34 cellular contexts compared by ENCODE assay signal in genomic region chr6:166366921-166367320, GRCh38. TPM values are rescaled to one million over a fixed set of nuclear protein-coding genes. Genes with fewer than 3 reads are reported as not detected.
"Had no signal": no experiment of that assay in that cellular context is flagged by ENCODE, and none has a peak within 500 bp of the region (broad histone marks: within the 10 kb centered on the region; RNA-seq: fewer than 3 reads in every experiment).

No MANE protein-coding gene starts in this region.

- H3K9me3 Mint-ChIP-seq: activated CD4-positive, alpha-beta memory T cell treated with anti-CD3 and anti-CD28 coated beads for 36 hours; activated T-helper 1 cell treated with anti-CD3 and anti-CD28 coated beads, Interleukin-12 subunit alpha, Interleukin-12 subunit beta, Interleukin-2, Interleukin-4 antibody, amounts not matched to agents 30 ng/mL and 10 ng/mL and 1 ng/mL, durations not matched to agents 14 hours and 24 hours and 36 hours; central memory CD8-positive, alpha-beta T cell; dendritic cell treated with granulocyte-macrophage colony-stimulating factor and Interleukin-4, amounts not matched to agents 40 ng/mL and 50 ng/mL, for 4 days; immature natural killer cell; naive B cell; nephron progenitor cell; stimulated activated memory B cell treated with anti-CD40 and anti-IgM and Interleukin-4, amounts not matched to agents 10 μg/mL and 1 μg/mL and 100 μg/mL, for 72 hours; stimulated activated naive CD8-positive, alpha-beta T cell treated with anti-CD3 and anti-CD28 coated beads, Interleukin-15, amount 100 ng/mL, for 72 hours; type B pancreatic cell had no signal

- DNase-seq: activated CD4-positive, alpha-beta memory T cell treated with anti-CD3 and anti-CD28 coated beads for 36 hours; activated CD4-positive, alpha-beta T cell treated with anti-CD3 and anti-CD28 coated beads for 48 hours; activated CD8-positive, alpha-beta memory T cell treated with anti-CD3 and anti-CD28 coated beads, Interleukin-2, amount 50 U/mL, for 4 hours; activated gamma-delta T cell treated with Interleukin-2 at 50 U/mL for 16 hours; activated naive CD4-positive, alpha-beta T cell treated with anti-CD3 and anti-CD28 coated beads, Interleukin-2, amount 50 U/mL, for 16 hours; activated T-cell treated with anti-CD3 and anti-CD28 coated beads, Interleukin-2, amount 50 U/mL, for 1 hour; amygdala; effector CD4-positive, alpha-beta T cell; foreskin keratinocyte; immature natural killer cell; kidney; lower lobe of right lung; mesenchymal stem cell; mucosa of descending colon; naive B cell; nephron progenitor cell; ovary; sigmoid colon; stimulated activated CD4-positive, alpha-beta T cell treated with anti-CD3 and anti-CD28 coated beads, Interleukin-1b, Interleukin-23, amount 100 ng/mL, for 48 hours; stimulated activated CD4-positive, alpha-beta T cell treated with anti-CD3 and anti-CD28 coated beads, Interleukin-4, amount 100 ng/mL, for 4 hours; stimulated activated CD8-positive, alpha-beta memory T cell treated with anti-CD3 and anti-CD28 coated beads, Interleukin-4, amount 100 ng/mL, for 48 hours; stimulated activated naive CD8-positive, alpha-beta T cell treated with anti-CD3 and anti-CD28 coated beads, Interleukin-15, amount 100 ng/mL, for 72 hours had no signal

- ATAC-seq: foreskin keratinocyte; lower lobe of right lung; mucosa of descending colon; stimulated activated memory B cell treated with anti-CD40 and anti-IgM and Interleukin-4, amounts not matched to agents 10 μg/mL and 1 μg/mL and 100 μg/mL, for 72 hours; stimulated activated naive CD8-positive, alpha-beta T cell treated with anti-CD3 and anti-CD28 coated beads, Interleukin-15, amount 100 ng/mL, for 72 hours had no signal

- H3K27me3 Mint-ChIP-seq: activated CD4-positive, alpha-beta memory T cell treated with anti-CD3 and anti-CD28 coated beads for 36 hours; central memory CD8-positive, alpha-beta T cell; dendritic cell treated with granulocyte-macrophage colony-stimulating factor and Interleukin-4, amounts not matched to agents 40 ng/mL and 50 ng/mL, for 4 days; naive B cell; progenitor cell of endocrine pancreas; stimulated activated memory B cell treated with anti-CD40 and anti-IgM and Interleukin-4, amounts not matched to agents 10 μg/mL and 1 μg/mL and 100 μg/mL, for 72 hours; stimulated activated naive CD8-positive, alpha-beta T cell treated with anti-CD3 and anti-CD28 coated beads, Interleukin-15, amount 100 ng/mL, for 72 hours; type B pancreatic cell had no signal

- H3K9me3 ChIP-seq: breast epithelium, esophagus muscularis mucosa, lower lobe of right lung, mucosa of descending colon, ovary, sigmoid colon, vagina had no signal

- H3K4me1 Mint-ChIP-seq: central memory CD8-positive, alpha-beta T cell; immature natural killer cell; naive B cell; nephron progenitor cell; stimulated activated memory B cell treated with anti-CD40 and anti-IgM and Interleukin-4, amounts not matched to agents 10 μg/mL and 1 μg/mL and 100 μg/mL, for 72 hours had no signal

- H3K4me3 Mint-ChIP-seq: activated CD4-positive, alpha-beta memory T cell treated with anti-CD3 and anti-CD28 coated beads for 36 hours; activated T-helper 1 cell treated with anti-CD3 and anti-CD28 coated beads, Interleukin-12 subunit alpha, Interleukin-12 subunit beta, Interleukin-2, Interleukin-4 antibody, amounts not matched to agents 30 ng/mL and 10 ng/mL and 1 ng/mL, durations not matched to agents 14 hours and 24 hours and 36 hours; central memory CD8-positive, alpha-beta T cell; dendritic cell treated with granulocyte-macrophage colony-stimulating factor and Interleukin-4, amounts not matched to agents 40 ng/mL and 50 ng/mL, for 4 days; immature natural killer cell; naive B cell; nephron progenitor cell; stimulated activated memory B cell treated with anti-CD40 and anti-IgM and Interleukin-4, amounts not matched to agents 10 μg/mL and 1 μg/mL and 100 μg/mL, for 72 hours; stimulated activated naive CD8-positive, alpha-beta T cell treated with anti-CD3 and anti-CD28 coated beads, Interleukin-15, amount 100 ng/mL, for 72 hours; type B pancreatic cell had no signal

- H3K36me3 ChIP-seq: breast epithelium, ovary had no signal

- H3K27me3 ChIP-seq: breast epithelium, esophagus muscularis mucosa, foreskin keratinocyte, ovary, sigmoid colon, vagina had no signal

- H3K4me3 ChIP-seq: breast epithelium, esophagus muscularis mucosa, lower lobe of right lung, mucosa of descending colon, ovary, sigmoid colon, smooth muscle cell, vagina had no signal

- H3K4me1 ChIP-seq: breast epithelium, lower lobe of right lung, vagina had no signal

- H3K27ac Mint-ChIP-seq: activated CD4-positive, alpha-beta memory T cell treated with anti-CD3 and anti-CD28 coated beads for 36 hours; activated T-helper 1 cell treated with anti-CD3 and anti-CD28 coated beads, Interleukin-12 subunit alpha, Interleukin-12 subunit beta, Interleukin-2, Interleukin-4 antibody, amounts not matched to agents 30 ng/mL and 10 ng/mL and 1 ng/mL, durations not matched to agents 14 hours and 24 hours and 36 hours; dendritic cell treated with granulocyte-macrophage colony-stimulating factor and Interleukin-4, amounts not matched to agents 40 ng/mL and 50 ng/mL, for 4 days; immature natural killer cell; naive B cell; nephron progenitor cell; progenitor cell of endocrine pancreas; stimulated activated memory B cell treated with anti-CD40 and anti-IgM and Interleukin-4, amounts not matched to agents 10 μg/mL and 1 μg/mL and 100 μg/mL, for 72 hours; type B pancreatic cell had no signal

- H3K27ac ChIP-seq: breast epithelium, foreskin keratinocyte, lower lobe of right lung, ovary, vagina had no signal

RNA-seq across cellular contexts. Expression of gene PRR18, which starts 58.7 kb away (rescaled TPM):
- total RNA-seq: activated T-helper 1 cell treated with anti-CD3 and anti-CD28 coated beads, Interleukin-12 subunit alpha, Interleukin-12 subunit beta, Interleukin-2, Interleukin-4 antibody, amounts not matched to agents 30 ng/mL and 10 ng/mL and 1 ng/mL, durations not matched to agents 14 hours and 24 hours and 36 hours; foreskin keratinocyte; renal cortical epithelial cell; smooth muscle cell; T-helper 1 cell treated with Interleukin-12 subunit alpha and Interleukin-12 subunit beta and Interleukin-4 antibody, amounts not matched to agents 30 ng/mL and 1 ng/mL, for 36 hours; vagina had no signal
- polyA plus RNA-seq: foreskin keratinocyte, immature natural killer cell, smooth muscle cell had no signal
